In the genomic region with DNA sequence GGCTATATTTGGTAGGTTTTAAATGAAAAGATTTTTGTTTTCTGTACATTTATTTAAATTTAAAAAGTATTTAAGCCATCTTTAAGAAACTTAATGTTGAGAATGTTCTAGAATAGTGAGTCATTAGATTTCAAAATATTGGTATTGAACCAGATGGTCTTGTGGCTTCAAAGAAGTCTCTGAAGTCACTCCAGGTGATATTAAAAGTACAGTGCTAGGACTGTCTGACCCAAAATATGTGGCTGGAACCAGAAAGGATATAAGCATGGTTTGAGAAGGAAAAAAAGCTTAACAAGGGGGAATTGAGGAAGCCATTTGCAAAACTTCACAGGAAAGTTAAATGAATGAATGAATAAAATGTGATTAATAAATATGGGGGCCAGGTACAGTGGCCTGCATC, we compare ENCODE assay signal across 34 cellular contexts.
"Had no signal": no experiment of that assay in that cellular context is flagged by ENCODE, and none has a peak within 500 bp of the region (broad histone marks: within the 10 kb centered on the region; RNA-seq: fewer than 3 reads in every experiment).

No MANE protein-coding gene starts in this region.

- H3K9me3 ChIP-seq: ascending aorta had no signal

- H3K4me1 ChIP-seq: ascending aorta had no signal

- H3K4me1 Mint-ChIP-seq: activated CD4-positive, alpha-beta memory T cell treated with anti-CD3 and anti-CD28 coated beads, Interleukin-2, amount 10 ng/mL, durations not matched to agents 7 days and 5 days; activated CD4-positive, alpha-beta T cell treated with anti-CD3 and anti-CD28 coated beads for 36 hours; activated CD4-positive, alpha-beta T cell treated with anti-CD3 and anti-CD28 coated beads, Interleukin-2, amount 10 ng/mL, durations not matched to agents 7 days and 5 days; activated CD8-positive, alpha-beta memory T cell treated with anti-CD3 and anti-CD28 coated beads, Interleukin-2, amount 10 ng/mL, durations not matched to agents 7 days and 5 days; activated naive CD4-positive, alpha-beta T cell treated with anti-CD3 and anti-CD28 coated beads, Interleukin-2, amount 10 ng/mL, durations not matched to agents 7 days and 5 days; activated naive CD4-positive, alpha-beta T cell treated with anti-CD3 and anti-CD28 coated beads, Interleukin-2, amount 50 U/mL, for 24 hours; activated naive CD8-positive, alpha-beta T cell treated with anti-CD3 and anti-CD28 coated beads, Interleukin-2, amount 10 ng/mL, durations not matched to agents 7 days and 5 days; activated naive CD8-positive, alpha-beta T cell treated with anti-CD3 and anti-CD28 coated beads, Interleukin-2, amount 50 U/mL, for 24 hours had no signal

- H3K27me3 Mint-ChIP-seq: activated CD4-positive, alpha-beta memory T cell treated with anti-CD3 and anti-CD28 coated beads, Interleukin-2, amount 10 ng/mL, durations not matched to agents 7 days and 5 days; activated CD4-positive, alpha-beta T cell treated with anti-CD3 and anti-CD28 coated beads for 36 hours; activated CD4-positive, alpha-beta T cell treated with anti-CD3 and anti-CD28 coated beads, Interleukin-2, amount 10 ng/mL, durations not matched to agents 7 days and 5 days; activated CD8-positive, alpha-beta memory T cell treated with anti-CD3 and anti-CD28 coated beads, Interleukin-2, amount 10 ng/mL, durations not matched to agents 7 days and 5 days; activated naive CD4-positive, alpha-beta T cell treated with anti-CD3 and anti-CD28 coated beads, Interleukin-2, amount 10 ng/mL, durations not matched to agents 7 days and 5 days; activated naive CD4-positive, alpha-beta T cell treated with anti-CD3 and anti-CD28 coated beads, Interleukin-2, amount 50 U/mL, for 24 hours; activated naive CD8-positive, alpha-beta T cell; activated naive CD8-positive, alpha-beta T cell treated with anti-CD3 and anti-CD28 coated beads, Interleukin-2, amount 10 ng/mL, durations not matched to agents 7 days and 5 days; activated naive CD8-positive, alpha-beta T cell treated with anti-CD3 and anti-CD28 coated beads, Interleukin-2, amount 50 U/mL, for 24 hours; activated T-cell treated with anti-CD3 and anti-CD28 coated beads, Interleukin-2, amount 50 U/mL, for 24 hours; brain had no signal

- H3K27me3 ChIP-seq: ascending aorta had no signal

- H3K36me3 ChIP-seq: ascending aorta had no signal

- DNase-seq: activated CD4-positive, alpha-beta memory T cell treated with anti-CD3 and anti-CD28 coated beads, Interleukin-2, amount 10 ng/mL, durations not matched to agents 7 days and 5 days; activated CD4-positive, alpha-beta T cell treated with anti-CD3 and anti-CD28 coated beads for 1 hour; activated CD4-positive, alpha-beta T cell treated with anti-CD3 and anti-CD28 coated beads for 36 hours; activated CD4-positive, alpha-beta T cell treated with anti-CD3 and anti-CD28 coated beads for 48 hours; activated CD4-positive, alpha-beta T cell treated with anti-CD3 and anti-CD28 coated beads, Interleukin-2, amount 10 ng/mL, durations not matched to agents 7 days and 5 days; activated CD4-positive, alpha-beta T cell treated with anti-CD3 and anti-CD28 coated beads, Interleukin-2, amount 50 U/mL, for 48 hours; activated CD4-positive, CD25-positive, alpha-beta regulatory T cell; activated CD8-positive, alpha-beta memory T cell treated with anti-CD3 and anti-CD28 coated beads for 24 hours; activated CD8-positive, alpha-beta memory T cell treated with anti-CD3 and anti-CD28 coated beads, Interleukin-2, amount 10 ng/mL, durations not matched to agents 7 days and 5 days; activated CD8-positive, alpha-beta memory T cell treated with anti-CD3 and anti-CD28 coated beads, Interleukin-2, amount 50 U/mL, for 48 hours; activated CD8-positive, alpha-beta T cell treated with anti-CD3 and anti-CD28 coated beads, Interleukin-2, amount 10 ng/mL, durations not matched to agents 7 days and 5 days; activated effector memory CD4-positive, alpha-beta T cell treated with Interleukin-2 at 50 U/mL for 16 hours; activated gamma-delta T cell; activated naive CD4-positive, alpha-beta T cell treated with anti-CD3 and anti-CD28 coated beads, Interleukin-2, amount 10 ng/mL, durations not matched to agents 7 days and 5 days; activated naive CD4-positive, alpha-beta T cell treated with Interleukin-2 at 50 U/mL for 16 hours; activated naive CD8-positive, alpha-beta T cell treated with anti-CD3 and anti-CD28 coated beads, Interleukin-2, amount 10 ng/mL, durations not matched to agents 7 days and 5 days; activated naive CD8-positive, alpha-beta T cell treated with anti-CD3 and anti-CD28 coated beads, Interleukin-2, amount 50 U/mL, for 24 hours; activated T-cell treated with anti-CD3 and anti-CD28 coated beads, Interleukin-2, amount 50 U/mL, for 24 hours; activated T-cell treated with anti-CD3 and anti-CD28 coated beads, Interleukin-2, amount 50 U/mL, for 48 hours; amygdala; anterior cingulate cortex; central memory CD4-positive, alpha-beta T cell; T-helper 1 cell; T-helper 2 cell; T-helper 9 cell had no signal

- H3K27ac Mint-ChIP-seq: activated CD4-positive, alpha-beta memory T cell treated with anti-CD3 and anti-CD28 coated beads, Interleukin-2, amount 10 ng/mL, durations not matched to agents 7 days and 5 days; activated CD4-positive, alpha-beta T cell treated with anti-CD3 and anti-CD28 coated beads for 36 hours; activated CD4-positive, alpha-beta T cell treated with anti-CD3 and anti-CD28 coated beads, Interleukin-2, amount 10 ng/mL, durations not matched to agents 7 days and 5 days; activated CD8-positive, alpha-beta memory T cell treated with anti-CD3 and anti-CD28 coated beads, Interleukin-2, amount 10 ng/mL, durations not matched to agents 7 days and 5 days; activated CD8-positive, alpha-beta T cell treated with anti-CD3 and anti-CD28 coated beads, Interleukin-2, amount 10 ng/mL, durations not matched to agents 7 days and 5 days; activated naive CD4-positive, alpha-beta T cell treated with anti-CD3 and anti-CD28 coated beads, Interleukin-2, amount 10 ng/mL, durations not matched to agents 7 days and 5 days; activated naive CD4-positive, alpha-beta T cell treated with anti-CD3 and anti-CD28 coated beads, Interleukin-2, amount 50 U/mL, for 24 hours; activated naive CD8-positive, alpha-beta T cell; activated naive CD8-positive, alpha-beta T cell treated with anti-CD3 and anti-CD28 coated beads, Interleukin-2, amount 10 ng/mL, durations not matched to agents 7 days and 5 days; activated naive CD8-positive, alpha-beta T cell treated with anti-CD3 and anti-CD28 coated beads, Interleukin-2, amount 50 U/mL, for 24 hours; activated T-cell treated with anti-CD3 and anti-CD28 coated beads, Interleukin-2, amount 50 U/mL, for 24 hours; activated T-helper 2 cell treated with anti-CD3 and anti-CD28 coated beads, Interferon-gamma antibody, Interleukin-2, Interleukin-4, amounts not matched to agents 10 μg/mL and 5 μg/mL and 100 μg/mL, durations not matched to agents 14 hours and 24 hours and 36 hours; brain; T-helper 1 cell treated with Interleukin-12 subunit alpha and Interleukin-12 subunit beta and Interleukin-4 antibody, amounts not matched to agents 30 μg/mL and 1 μg/mL, for 36 hours; T-helper 2 cell treated with Interferon-gamma antibody and Interleukin-4, amounts not matched to agents 5 μg/mL and 100 μg/mL, for 36 hours had no signal

- H3K4me3 ChIP-seq: ascending aorta had no signal

- H3K4me3 Mint-ChIP-seq: activated CD4-positive, alpha-beta memory T cell treated with anti-CD3 and anti-CD28 coated beads, Interleukin-2, amount 10 ng/mL, durations not matched to agents 7 days and 5 days; activated CD4-positive, alpha-beta T cell treated with anti-CD3 and anti-CD28 coated beads for 36 hours; activated CD4-positive, alpha-beta T cell treated with anti-CD3 and anti-CD28 coated beads, Interleukin-2, amount 10 ng/mL, durations not matched to agents 7 days and 5 days; activated CD8-positive, alpha-beta memory T cell treated with anti-CD3 and anti-CD28 coated beads, Interleukin-2, amount 10 ng/mL, durations not matched to agents 7 days and 5 days; activated CD8-positive, alpha-beta T cell treated with anti-CD3 and anti-CD28 coated beads, Interleukin-2, amount 10 ng/mL, durations not matched to agents 7 days and 5 days; activated naive CD4-positive, alpha-beta T cell treated with anti-CD3 and anti-CD28 coated beads, Interleukin-2, amount 10 ng/mL, durations not matched to agents 7 days and 5 days; activated naive CD4-positive, alpha-beta T cell treated with anti-CD3 and anti-CD28 coated beads, Interleukin-2, amount 50 U/mL, for 24 hours; activated naive CD8-positive, alpha-beta T cell; activated naive CD8-positive, alpha-beta T cell treated with anti-CD3 and anti-CD28 coated beads, Interleukin-2, amount 10 ng/mL, durations not matched to agents 7 days and 5 days; activated naive CD8-positive, alpha-beta T cell treated with anti-CD3 and anti-CD28 coated beads, Interleukin-2, amount 50 U/mL, for 24 hours; activated T-cell treated with anti-CD3 and anti-CD28 coated beads, Interleukin-2, amount 50 U/mL, for 24 hours; brain; T-helper 1 cell treated with Interleukin-12 subunit alpha and Interleukin-12 subunit beta and Interleukin-4 antibody, amounts not matched to agents 30 μg/mL and 1 μg/mL, for 36 hours; T-helper 2 cell treated with Interferon-gamma antibody and Interleukin-4, amounts not matched to agents 5 μg/mL and 100 μg/mL, for 36 hours had no signal

- H3K9me3 Mint-ChIP-seq: activated CD4-positive, alpha-beta memory T cell treated with anti-CD3 and anti-CD28 coated beads, Interleukin-2, amount 10 ng/mL, durations not matched to agents 7 days and 5 days; activated CD4-positive, alpha-beta T cell treated with anti-CD3 and anti-CD28 coated beads, Interleukin-2, amount 10 ng/mL, durations not matched to agents 7 days and 5 days; activated naive CD4-positive, alpha-beta T cell treated with anti-CD3 and anti-CD28 coated beads, Interleukin-2, amount 10 ng/mL, durations not matched to agents 7 days and 5 days; activated naive CD4-positive, alpha-beta T cell treated with anti-CD3 and anti-CD28 coated beads, Interleukin-2, amount 50 U/mL, for 24 hours; activated naive CD8-positive, alpha-beta T cell treated with anti-CD3 and anti-CD28 coated beads, Interleukin-2, amount 50 U/mL, for 24 hours; activated T-cell treated with anti-CD3 and anti-CD28 coated beads, Interleukin-2, amount 50 U/mL, for 24 hours; activated T-helper 2 cell treated with anti-CD3 and anti-CD28 coated beads, Interferon-gamma antibody, Interleukin-2, Interleukin-4, amounts not matched to agents 10 μg/mL and 5 μg/mL and 100 μg/mL, durations not matched to agents 14 hours and 24 hours and 36 hours; brain; T-helper 1 cell treated with Interleukin-12 subunit alpha and Interleukin-12 subunit beta and Interleukin-4 antibody, amounts not matched to agents 30 μg/mL and 1 μg/mL, for 36 hours; T-helper 2 cell treated with Interferon-gamma antibody and Interleukin-4, amounts not matched to agents 5 μg/mL and 100 μg/mL, for 36 hours had no signal

- H3K27ac ChIP-seq: ascending aorta, VCaP had no signal

- H3K36me3 Mint-ChIP-seq: activated CD8-positive, alpha-beta memory T cell treated with anti-CD3 and anti-CD28 coated beads, Interleukin-2, amount 10 ng/mL, durations not matched to agents 7 days and 5 days had no signal

- ATAC-seq: activated CD4-positive, alpha-beta T cell treated with anti-CD3 and anti-CD28 coated beads for 36 hours; activated CD4-positive, CD25-positive, alpha-beta regulatory T cell treated with anti-CD3 and anti-CD28 coated beads, Interleukin-2, amount 50 U/mL, for 24 hours; activated CD8-positive, alpha-beta memory T cell treated with anti-CD3 and anti-CD28 coated beads, Interleukin-2, amount 10 ng/mL, durations not matched to agents 7 days and 5 days; activated CD8-positive, alpha-beta T cell treated with anti-CD3 and anti-CD28 coated beads, Interleukin-2, amount 10 ng/mL, durations not matched to agents 7 days and 5 days; activated naive CD8-positive, alpha-beta T cell treated with anti-CD3 and anti-CD28 coated beads, Interleukin-2, amount 50 U/mL, for 24 hours had no signal
